In genomic region chr21:36780861-36781260, GRCh38 we compare ENCODE assay signal across 29 cellular contexts.
"Had no signal": no experiment of that assay in that cellular context is flagged by ENCODE, and none has a peak within 500 bp of the region (broad histone marks: within the 10 kb centered on the region; RNA-seq: fewer than 3 reads in every experiment).

No MANE protein-coding gene starts in this region.

- H3K27me3 ChIP-seq: colonic mucosa, esophagus muscularis mucosa, heart right ventricle, right atrium auricular region, suprapubic skin, transverse colon, upper lobe of right lung, uterus had no signal

- H3K4me3 ChIP-seq: colonic mucosa, esophagus muscularis mucosa, heart right ventricle, prostate gland, right atrium auricular region, smooth muscle cell, suprapubic skin, transverse colon, upper lobe of right lung, uterus had no signal

- H3K36me3 Mint-ChIP-seq: naive thymus-derived CD8-positive, alpha-beta T cell had no signal

- H3K4me1 ChIP-seq: colonic mucosa, prostate gland, transverse colon, upper lobe of right lung, uterus had no signal

- H3K4me2 ChIP-seq: smooth muscle cell had no signal

- H3K4me1 Mint-ChIP-seq: stimulated activated naive CD8-positive, alpha-beta T cell treated with anti-CD3 and anti-CD28 coated beads, Interleukin-15, amount 100 ng/mL, for 72 hours had no signal

- H3K27ac ChIP-seq: colonic mucosa, esophagus muscularis mucosa, heart right ventricle, prostate gland, right atrium auricular region, suprapubic skin, transverse colon, upper lobe of right lung, uterus had no signal

- H3K9me3 ChIP-seq: colonic mucosa, esophagus muscularis mucosa, heart right ventricle, prostate gland, right atrium auricular region, suprapubic skin, transverse colon, upper lobe of right lung, uterus had no signal

- ATAC-seq: heart right ventricle; naive thymus-derived CD8-positive, alpha-beta T cell; sciatic nerve; stimulated activated naive CD8-positive, alpha-beta T cell treated with anti-CD3 and anti-CD28 coated beads, Interleukin-15, amount 100 ng/mL, for 72 hours; upper lobe of right lung had no signal

- H3K4me3 Mint-ChIP-seq: dendritic cell treated with granulocyte-macrophage colony-stimulating factor and Interleukin-4, amounts not matched to agents 40 ng/mL and 50 ng/mL, for 4 days; endodermal cell; immature natural killer cell; naive thymus-derived CD8-positive, alpha-beta T cell; nephron progenitor cell; stimulated activated naive CD8-positive, alpha-beta T cell treated with anti-CD3 and anti-CD28 coated beads, Interleukin-15, amount 100 ng/mL, for 72 hours had no signal

- DNase-seq: colonic mucosa; effector CD8-positive, alpha-beta T cell; endodermal cell; foreskin melanocyte; glutamatergic neuron; heart right ventricle; hippocampal formation; immature natural killer cell; islet precursor cell; mesenchymal stem cell; naive thymus-derived CD8-positive, alpha-beta T cell; nephron progenitor cell; nucleus accumbens; stimulated activated CD4-positive, alpha-beta T cell treated with anti-CD3 and anti-CD28 coated beads, Interleukin-12 subunit alpha, Interleukin-12 subunit beta, amount 100 ng/mL, for 4 hours; stimulated activated CD4-positive, alpha-beta T cell treated with anti-CD3 and anti-CD28 coated beads, Interleukin-1b, Interleukin-23, amount 100 ng/mL, for 48 hours; stimulated activated CD4-positive, alpha-beta T cell treated with anti-CD3 and anti-CD28 coated beads, Interleukin-4, amount 100 ng/mL, for 1 hour; stimulated activated CD8-positive, alpha-beta memory T cell treated with anti-CD3 and anti-CD28 coated beads, Interleukin-4, amount 100 ng/mL, for 48 hours; stimulated activated naive CD4-positive, alpha-beta T cell; stimulated activated naive CD8-positive, alpha-beta T cell treated with anti-CD3 and anti-CD28 coated beads, Interleukin-15, amount 100 ng/mL, for 72 hours; transverse colon; upper lobe of right lung; uterus had no signal

- H3K9me3 Mint-ChIP-seq: dendritic cell treated with granulocyte-macrophage colony-stimulating factor and Interleukin-4, amounts not matched to agents 40 ng/mL and 50 ng/mL, for 4 days; immature natural killer cell; stimulated activated naive CD8-positive, alpha-beta T cell treated with anti-CD3 and anti-CD28 coated beads, Interleukin-15, amount 100 ng/mL, for 72 hours had no signal

- H3K36me3 ChIP-seq: colonic mucosa, esophagus muscularis mucosa, heart right ventricle, prostate gland, right atrium auricular region, suprapubic skin, transverse colon, upper lobe of right lung, uterus had no signal

- H3K27ac Mint-ChIP-seq: dendritic cell treated with granulocyte-macrophage colony-stimulating factor and Interleukin-4, amounts not matched to agents 40 ng/mL and 50 ng/mL, for 4 days; endodermal cell; immature natural killer cell; naive thymus-derived CD8-positive, alpha-beta T cell; nephron progenitor cell; stimulated activated naive CD8-positive, alpha-beta T cell treated with anti-CD3 and anti-CD28 coated beads, Interleukin-15, amount 100 ng/mL, for 72 hours had no signal

- H3K27me3 Mint-ChIP-seq: dendritic cell treated with granulocyte-macrophage colony-stimulating factor and Interleukin-4, amounts not matched to agents 40 ng/mL and 50 ng/mL, for 4 days; naive thymus-derived CD8-positive, alpha-beta T cell; stimulated activated naive CD8-positive, alpha-beta T cell treated with anti-CD3 and anti-CD28 coated beads, Interleukin-15, amount 100 ng/mL, for 72 hours had no signal
